9 cellular contexts compared by ENCODE assay signal in genomic region chr3:152193673-152194267, GRCh38.
A peak's percentile ranks its signal among the peaks of the same experiment; 100 is the strongest.
DNase-seq lines count a peak whose midpoint lies in the region; ATAC-seq, FAIRE-seq and TF ChIP-seq lines count a peak whose summit lies in the region.
"Had no signal": no experiment of that assay in that cellular context is flagged by ENCODE, and none has a peak within 500 bp of the region (broad histone marks: within the 10 kb centered on the region; RNA-seq: fewer than 3 reads in every experiment).

No MANE protein-coding gene starts in this region.

- 38 to 62% (median 45%) methylated on average over 16 of the region's 16 CpGs for WGBS in small intestine, 3 donors
- 89 to 92% (median 91%) methylated on average over 16 of the region's 16 CpGs for WGBS in heart left ventricle, 4 donors

- CTCF ChIA-PET in activated CD4-positive, alpha-beta memory T cell treated with anti-CD3 and anti-CD28 coated beads, Interleukin-2, amount 10 ng/mL, durations not matched to agents 7 days and 5 days (lab: Charles Lee), result interaction anchor here (0.7 to 2.0 kb wide), 14 partner anchors 10 to 269 kb away, joined by 3 to 7 read pairs (median 3); partner anchors contain the start of gene MBNL1

- no peak for FAIRE-seq in small intestine (lab: Jason Lieb, UNC)
- FAIRE-seq: keratinocyte had no signal

- H3K4me3 ChIP-seq in small intestine (ENCODE audit: low read depth in 1 of 2, low read length in 2 of 2) (peak overlapping the region in 1 of 2 donors; percentile 21), heart left ventricle (peak overlapping the region in 2 of 12 donors; percentile 25 to 44)

- H3K27me3 Mint-ChIP-seq in activated CD4-positive, alpha-beta memory T cell treated with anti-CD3 and anti-CD28 coated beads, Interleukin-2, amount 10 ng/mL, durations not matched to agents 7 days and 5 days, result no peaks in the 10 kb centered on the region

- no peaks in the 10 kb centered on the region for H3K27me3 ChIP-seq in small intestine (ENCODE audit: control insufficient read depth in 2 of 2, insufficient read depth in 2 of 2, low read length in 2 of 2)
- H3K27me3 ChIP-seq in heart left ventricle, result no peaks in the 10 kb centered on the region

- H3K36me3 Mint-ChIP-seq in activated CD4-positive, alpha-beta memory T cell treated with anti-CD3 and anti-CD28 coated beads, Interleukin-2, amount 10 ng/mL, durations not matched to agents 7 days and 5 days (ENCODE audit: low read depth), result peaks cover 8% of the 10 kb centered on the region

- H3K36me3 ChIP-seq in small intestine (ENCODE audit: control insufficient read depth in 2 of 2, insufficient read depth in 2 of 2, low read length in 2 of 2) (no peaks in the 10 kb centered on the region), heart left ventricle (no peaks in the 10 kb centered on the region)

- H3K4me1 ChIP-seq in small intestine (ENCODE audit: control insufficient read depth in 2 of 2, insufficient read depth in 1 of 2, low read depth in 1 of 2, low read length in 1 of 2) (no peaks in the 10 kb centered on the region), heart left ventricle (peaks cover 0 to 63% (median 6%) of the 10 kb centered on the region in 12 donors)

- H3K9me3 Mint-ChIP-seq in activated CD4-positive, alpha-beta memory T cell treated with anti-CD3 and anti-CD28 coated beads, Interleukin-2, amount 10 ng/mL, durations not matched to agents 7 days and 5 days, result no peaks in the 10 kb centered on the region

- H3K4me3 Mint-ChIP-seq in activated CD4-positive, alpha-beta memory T cell treated with anti-CD3 and anti-CD28 coated beads, Interleukin-2, amount 10 ng/mL, durations not matched to agents 7 days and 5 days, result peak overlapping the region; percentile 75

- POLR2A ChIA-PET in activated CD4-positive, alpha-beta memory T cell treated with anti-CD3 and anti-CD28 coated beads, Interleukin-2, amount 10 ng/mL, durations not matched to agents 7 days and 5 days (lab: Charles Lee), result interaction anchor here (0.6 to 2.7 kb wide), 22 partner anchors 11 to 265 kb away, joined by 3 to 47 read pairs (median 4); partner anchors contain the start of gene MBNL1

- no peak for TF ChIP-seq CTCF in heart left ventricle (IDR thresholded peaks at IDR 0.05)

- H3K9me3 ChIP-seq in small intestine (ENCODE audit: control insufficient read depth, low read depth) (no peaks in the 10 kb centered on the region), heart left ventricle (peaks cover 0 to 7% (median 0%) of the 10 kb centered on the region in 12 donors)

- ATAC-seq in HG03135 (IDR thresholded peaks at IDR 0.05; ENCODE audit: unreplicated experiment) (peak; percentile 62), heart left ventricle (no peak)

- H3K27ac ChIP-seq in small intestine (ENCODE audit: low read depth in 1 of 2, low read length in 1 of 2), result peak overlapping the region; percentile 48 to 69
- H3K27ac ChIP-seq in heart left ventricle, result peak overlapping the region in 1 of 12 donors; percentile 92

- peaks cover 80% of the 10 kb centered on the region for H3K4me1 Mint-ChIP-seq in activated CD4-positive, alpha-beta memory T cell treated with anti-CD3 and anti-CD28 coated beads, Interleukin-2, amount 10 ng/mL, durations not matched to agents 7 days and 5 days

- peak; percentile 46 for DNase-seq in activated naive CD4-positive, alpha-beta T cell treated with Interleukin-2 at 50 U/mL for 16 hours
- no peak for DNase-seq in activated naive CD4-positive, alpha-beta T cell treated with anti-CD3 and anti-CD28 coated beads, Interleukin-2, amount 50 U/mL, for 16 hours
- peak; percentile 48 for DNase-seq in activated CD4-positive, alpha-beta memory T cell treated with anti-CD3 and anti-CD28 coated beads, Interleukin-2, amount 10 ng/mL, durations not matched to agents 7 days and 5 days
- DNase-seq in small intestine, result peak; percentile 71
- DNase-seq in heart left ventricle, result no peak
- DNase-seq in dedifferentiated amniotic fluid mesenchymal stem cell (ENCODE audit: extremely low spot score), result no peak
- no peak for DNase-seq in DMS79 (lab: John Stamatoyannopoulos, UW)

- H3K27ac Mint-ChIP-seq in activated CD4-positive, alpha-beta memory T cell treated with anti-CD3 and anti-CD28 coated beads, Interleukin-2, amount 10 ng/mL, durations not matched to agents 7 days and 5 days, result peak overlapping the region; percentile 87

- no peak for TF ChIP-seq POLR2A in heart left ventricle (IDR thresholded peaks at IDR 0.05)

- intact Hi-C loops in heart left ventricle (cut with DNase I), result no loop called here

Comparison
In these comparisons a context has a peak if more than half of its experiments do, and no peak if none do; other contexts are left out.
1. DNase-seq: peak in activated naive CD4-positive, alpha-beta T cell treated with Interleukin-2 at 50 U/mL for 16 hours (single experiment), activated CD4-positive, alpha-beta memory T cell treated with anti-CD3 and anti-CD28 coated beads, Interleukin-2, amount 10 ng/mL, durations not matched to agents 7 days and 5 days (single experiment) and small intestine (single experiment); none in activated naive CD4-positive, alpha-beta T cell treated with anti-CD3 and anti-CD28 coated beads, Interleukin-2, amount 50 U/mL, for 16 hours (single experiment), heart left ventricle (0 of 5), dedifferentiated amniotic fluid mesenchymal stem cell (single experiment) and DMS79 (single experiment).